Comparison of ENCODE assay signal across 14 cellular contexts in the genomic region with DNA sequence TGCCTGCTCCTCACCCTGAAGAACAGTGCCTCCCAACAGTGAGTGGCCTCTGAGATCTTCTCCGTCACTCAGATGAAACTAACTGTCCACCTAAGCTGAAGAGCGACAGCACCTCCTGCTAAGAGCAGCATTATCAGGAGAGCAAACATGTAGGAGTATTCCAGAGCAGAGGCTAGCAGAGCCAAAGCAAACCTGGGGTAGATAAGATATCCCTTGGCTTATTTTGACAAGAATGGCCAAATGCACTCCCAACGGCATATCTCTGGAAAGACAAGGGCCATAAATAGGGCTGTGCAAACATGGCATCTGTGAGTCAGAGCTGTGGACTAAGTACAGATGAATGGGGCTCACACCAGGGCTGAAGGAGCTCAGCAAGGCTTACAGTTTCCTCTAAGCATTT.
DNase-seq lines count a peak whose midpoint lies in the region; ATAC-seq, FAIRE-seq and TF ChIP-seq lines count a peak whose summit lies in the region.
"Had no signal": no experiment of that assay in that cellular context is flagged by ENCODE, and none has a peak within 500 bp of the region (broad histone marks: within the 10 kb centered on the region; RNA-seq: fewer than 3 reads in every experiment).

No MANE protein-coding gene starts in this region.

- CTCF ChIA-PET in HepG2 (lab: Yijun Ruan, JAX; ENCODE audit: low intra/inter-chr PET ratio, low total read pairs), result no interaction called here

- TF ChIP-seq POLR2A in HepG2 (IDR thresholded peaks at IDR 0.05; ENCODE audit: insufficient read depth in 1 of 2, low read depth in 2 of 2, low read length in 2 of 2), result no peak

- H3K9ac ChIP-seq in HepG2 (ENCODE audit: insufficient read depth, low read depth, low read length), result no peak overlapping the region

- TF ChIP-seq EP300 in HepG2 (IDR thresholded peaks at IDR 0.05; ENCODE audit: low read depth in 2 of 2, low read length in 2 of 2), result peak in 1 of 2 experiments; percentile 40; a peak in 1 of 4 replicates
- peak; percentile 33; the same call in 1 of the 2 replicates for TF ChIP-seq EP300 in HepG2 (CRISPR knock-in tag; IDR thresholded peaks at IDR 0.05; ENCODE audit: borderline replicate concordance)

- in situ Hi-C loops in brain microvascular endothelial cell (cut with HindIII; ENCODE audit: low pct_ligation_motif_present, low sequenced_read_pairs), result no loop called here
- in situ Hi-C loops in HepG2 (cut with HindIII; ENCODE audit: extremely low pct_ligation_motif_present, low pct_unique_long_range_greater_than_20kb), result no loop called here

- BruUV-seq in HepG2 (replicated peaks; lab: Mats Ljungman, UMichigan), result no TSS peak

- WGBS in HepG2 (ENCODE audit: low lambda C conversion rate), result 33% methylated on average over 3 of the region's 3 CpGs

- FAIRE-seq in HepG2 (lab: Jason Lieb, UNC), result peak; percentile 93

- 0 out of 2 replicates have a peak overlapping the region, but pooled peaks have one; percentile 25 for H3K4me2 ChIP-seq in HepG2 (ENCODE audit: low read depth, low read length)

- H3K27me3 ChIP-seq in right atrium auricular region (no peaks in the 10 kb centered on the region), brain microvascular endothelial cell (replicated peaks) (no peaks in the 10 kb centered on the region), HepG2 (ENCODE audit: control insufficient read depth in 1 of 2, insufficient read depth in 2 of 2, low read length in 2 of 2) (no peaks in the 10 kb centered on the region)

- ATAC-seq in left ventricle myocardium superior (peak; percentile 74), HepG2 (peak; percentile 98), HG02870 (IDR thresholded peaks at IDR 0.05; ENCODE audit: unreplicated experiment) (no peak)

- POLR2A ChIA-PET in HepG2 (lab: Yijun Ruan, JAX), result interaction anchor here (0.8 to 1.5 kb wide), 3 partner anchors 10 to 99 kb away, joined by 3 to 4 read pairs (median 3); partner anchors contain the start of genes MYH10 and NDEL1

- H3K9me3 ChIP-seq in right atrium auricular region (no peaks in the 10 kb centered on the region), HepG2 (ENCODE audit: low read length) (no peaks in the 10 kb centered on the region)
- H3K9me3 ChIP-seq: neutrophil, spleen had no signal

- H3K27ac ChIP-seq in right atrium auricular region, result no peak overlapping the region
- no peak overlapping the region for H3K27ac ChIP-seq in brain microvascular endothelial cell
- H3K27ac ChIP-seq in HepG2 (ENCODE audit: extremely low read length, insufficient read depth, low read length), result peak overlapping the region; percentile 37
- H3K27ac ChIP-seq: neutrophil, spleen had no signal

- no peak overlapping the region for H2AFZ ChIP-seq in HepG2 (ENCODE audit: low read length)

- intact Hi-C loops in left ventricle myocardium superior (cut with micrococcal nuclease), result no loop called here
- intact Hi-C loops in HepG2 (cut with micrococcal nuclease; ENCODE audit: unreplicated experiment), result no loop called here

- H3K79me2 ChIP-seq in HepG2 (ENCODE audit: insufficient read depth, low read length), result no peaks in the 10 kb centered on the region

- H3K4me3 ChIP-seq in right atrium auricular region, result no peak overlapping the region
- no peak overlapping the region for H3K4me3 ChIP-seq in brain microvascular endothelial cell (ENCODE audit: low read depth, low read length)
- no peak overlapping the region for H3K4me3 ChIP-seq in HepG2 (replicated peaks in 1 of 3; ENCODE audit: insufficient read depth in 1 of 3, low read depth in 2 of 3, low read length in 3 of 3)
- H3K4me3 ChIP-seq: spleen had no signal

- no peak for TF ChIP-seq RAD21 in HepG2 (CRISPR knock-in tag; IDR thresholded peaks at IDR 0.05)

- no peaks in the 10 kb centered on the region for H4K20me1 ChIP-seq in HepG2 (ENCODE audit: insufficient read depth, low read length)

- H3K36me3 ChIP-seq in right atrium auricular region (peaks cover 44% of the 10 kb centered on the region), brain microvascular endothelial cell (replicated peaks) (peaks cover 33% of the 10 kb centered on the region), HepG2 (replicated peaks in 1 of 2; ENCODE audit: control insufficient read depth in 1 of 2, insufficient read depth in 2 of 2, low read length in 2 of 2) (peaks cover 20 to 41% of the 10 kb centered on the region in 2 experiments; a peak in 4 of 5 replicates)
- H3K36me3 ChIP-seq: neutrophil, spleen had no signal

- H3K4me1 ChIP-seq in right atrium auricular region (peaks cover 0 to 16% of the 10 kb centered on the region in 2 donors), HepG2 (ENCODE audit: insufficient read depth, low read length) (peaks cover 37% of the 10 kb centered on the region)
- H3K4me1 ChIP-seq: spleen had no signal

- TF ChIP-seq CTCF in right atrium auricular region (IDR thresholded peaks at IDR 0.05) (no peak), brain microvascular endothelial cell (IDR thresholded peaks at IDR 0.05; ENCODE audit: low read depth, low read length, missing control alignments) (no peak), HepG2 (CRISPR knock-in tag; IDR thresholded peaks at IDR 0.05) (0 out of 2 replicates have a peak, but pooled peaks have one; percentile 18)

- DNase-seq in left ventricle myocardium superior (no peak), right atrium auricular region (ENCODE audit: low spot score) (no peak), brain microvascular endothelial cell (peak; percentile 62), HepG2 (ENCODE audit: low spot score) (peak; percentile 89), HCEC 1CT (no peak), foreskin melanocyte (no peak)
- no peak for DNase-seq in stimulated activated CD8-positive, alpha-beta memory T cell treated with anti-CD3 and anti-CD28 coated beads, Interleukin-4, amount 100 ng/mL, for 48 hours
- DNase-seq: activated naive CD4-positive, alpha-beta T cell; cerebellar nuclear complex; H7; hippocampal formation; spleen had no signal

TF ChIP-seq in HepG2, 621 proteins besides CTCF, POLR2A, EP300 and RAD21 (continues in another document):
- peak; percentile 34; the same call in 1 of the 2 replicates for TF ChIP-seq HNF4A (CRISPR knock-in tag; IDR thresholded peaks at IDR 0.05)
- peak; percentile 58; the same call in 1 of the 2 replicates for TF ChIP-seq ZBTB26 (CRISPR knock-in tag; IDR thresholded peaks at IDR 0.05; ENCODE audit: borderline replicate concordance)
- TF ChIP-seq CBX5 (CRISPR knock-in tag; IDR thresholded peaks at IDR 0.05; ENCODE audit: borderline replicate concordance), result 0 out of 2 replicates have a peak, but pooled peaks have one; percentile 18
- TF ChIP-seq ZNF569 (CRISPR knock-in tag; IDR thresholded peaks at IDR 0.05; ENCODE audit: borderline replicate concordance), result no peak
- no peak for TF ChIP-seq ZNF34 (CRISPR knock-in tag; IDR thresholded peaks at IDR 0.05; ENCODE audit: borderline replicate concordance)
- TF ChIP-seq HHEX (CRISPR knock-in tag; IDR thresholded peaks at IDR 0.05), result peak; percentile 67
- 0 out of 2 replicates have a peak, but pooled peaks have one; percentile 31 for TF ChIP-seq PITX1 (CRISPR knock-in tag; IDR thresholded peaks at IDR 0.05)
- TF ChIP-seq SMC3 (IDR thresholded peaks at IDR 0.05; ENCODE audit: low read length), result 0 out of 2 replicates have a peak, but pooled peaks have one; percentile 1
- TF ChIP-seq NCOA2 (CRISPR knock-in tag; IDR thresholded peaks at IDR 0.05), result 0 out of 2 replicates have a peak, but pooled peaks have one; percentile 25
- 0 out of 2 replicates have a peak, but pooled peaks have one; percentile 33 for TF ChIP-seq HMG20B (CRISPR knock-in tag; conservative IDR thresholded peaks at IDR 0.05)
- TF ChIP-seq RERE (CRISPR knock-in tag; IDR thresholded peaks at IDR 0.05; ENCODE audit: low read depth), result peak; percentile 51; the same call in 1 of the 2 replicates

Comparison
In these comparisons a context has a peak if more than half of its experiments do, and no peak if none do; other contexts are left out.
1. DNase-seq: peak in brain microvascular endothelial cell (single experiment) and HepG2 (single experiment); none in left ventricle myocardium superior (single experiment), right atrium auricular region (single experiment), stimulated activated CD8-positive, alpha-beta memory T cell treated with anti-CD3 and anti-CD28 coated beads, Interleukin-4, amount 100 ng/mL, for 48 hours (single experiment), HCEC 1CT (single experiment) and foreskin melanocyte (single experiment).